8 cellular contexts compared by ENCODE assay signal in the genomic region with DNA sequence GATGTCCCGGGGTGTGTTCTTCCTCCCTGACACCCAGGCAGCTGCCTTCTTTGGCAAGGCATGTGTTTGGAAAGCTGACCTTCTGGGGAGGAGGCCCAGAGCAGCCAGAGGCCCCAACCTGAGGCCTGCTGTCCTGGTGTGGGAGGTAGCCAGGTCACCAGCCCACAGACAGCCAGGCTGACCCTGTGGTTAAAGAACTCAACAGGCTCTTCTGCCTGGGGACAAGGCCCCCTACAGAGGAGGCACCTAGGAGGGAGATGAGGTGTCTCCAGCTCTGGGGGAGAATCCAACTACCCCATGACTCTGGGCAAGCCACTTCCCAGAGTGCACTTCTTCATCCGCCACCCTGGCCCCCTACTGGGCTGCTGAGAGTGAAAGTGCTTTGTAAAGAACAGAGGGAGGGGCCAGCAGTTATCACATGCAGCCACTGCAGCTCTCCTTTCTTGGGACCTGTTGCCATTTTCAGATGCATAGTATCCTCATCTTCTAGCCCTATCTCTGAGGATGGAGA. TPM values are rescaled to one million over a fixed set of nuclear protein-coding genes. Genes with fewer than 3 reads are reported as not detected.
DNase-seq lines count a peak whose midpoint lies in the region; ATAC-seq and TF ChIP-seq lines count a peak whose summit lies in the region.

No MANE protein-coding gene starts in this region.

- H3K36me3 ChIP-seq in esophagus (ENCODE audit: control insufficient read depth in 2 of 2, insufficient read depth in 2 of 2, low read length in 1 of 2), result peaks cover 5 to 25% of the 10 kb centered on the region in 2 donors
- H3K36me3 ChIP-seq in neutrophil, result peaks cover 9% of the 10 kb centered on the region

- H3K36me3 Mint-ChIP-seq in activated CD8-positive, alpha-beta T cell treated with anti-CD3 and anti-CD28 coated beads, Interleukin-2, amount 10 ng/mL, durations not matched to agents 7 days and 5 days (ENCODE audit: low read depth), result peaks cover 24% of the 10 kb centered on the region

- H3K27ac ChIP-seq in esophagus (ENCODE audit: low read depth in 2 of 2, low read length in 1 of 2), result peak overlapping the region; percentile 79 to 80
- peak overlapping the region; percentile 78 for H3K27ac ChIP-seq in neutrophil

- peak; percentile 67 for DNase-seq in NCI-H1436 (lab: John Stamatoyannopoulos, UW)
- DNase-seq in activated CD8-positive, alpha-beta T cell treated with anti-CD3 and anti-CD28 coated beads, Interleukin-2, amount 10 ng/mL, durations not matched to agents 7 days and 5 days, result peak; percentile 91
- DNase-seq in AML-193 (lab: John Stamatoyannopoulos, UW), result no peak
- no peak for DNase-seq in putamen (ENCODE audit: low spot score)

- H3K27me3 ChIP-seq in esophagus (ENCODE audit: control insufficient read depth in 1 of 2, insufficient read depth in 2 of 2, low read length in 2 of 2) (no peaks in the 10 kb centered on the region), neutrophil (no peaks in the 10 kb centered on the region)

- peak overlapping the region; percentile 92 for H3K27ac Mint-ChIP-seq in activated CD8-positive, alpha-beta T cell treated with anti-CD3 and anti-CD28 coated beads, Interleukin-2, amount 10 ng/mL, durations not matched to agents 7 days and 5 days

- ATAC-seq in activated CD8-positive, alpha-beta T cell treated with anti-CD3 and anti-CD28 coated beads, Interleukin-2, amount 10 ng/mL, durations not matched to agents 7 days and 5 days, result peak; percentile 66
- ATAC-seq in HG02610 (IDR thresholded peaks at IDR 0.05; ENCODE audit: unreplicated experiment), result no peak

- peak; percentile 57 for TF ChIP-seq CTCF in GM12873 (IDR thresholded peaks at IDR 0.05; ENCODE audit: insufficient read depth, low read depth, low read length, missing control alignments)
- no peak for TF ChIP-seq CTCF in neutrophil (IDR thresholded peaks at IDR 0.05)

- H3K4me3 ChIP-seq in esophagus (ENCODE audit: low read depth in 1 of 2, low read length in 2 of 2), result no peak overlapping the region
- no peak overlapping the region for H3K4me3 ChIP-seq in neutrophil (ENCODE audit: low read depth in 1 of 2, low read length in 1 of 2)

- no peaks in the 10 kb centered on the region for H3K27me3 Mint-ChIP-seq in activated CD8-positive, alpha-beta T cell treated with anti-CD3 and anti-CD28 coated beads, Interleukin-2, amount 10 ng/mL, durations not matched to agents 7 days and 5 days (ENCODE audit: low read depth)

- peak overlapping the region; percentile 50 for H3K4me3 Mint-ChIP-seq in activated CD8-positive, alpha-beta T cell treated with anti-CD3 and anti-CD28 coated beads, Interleukin-2, amount 10 ng/mL, durations not matched to agents 7 days and 5 days

- WGBS in esophagus, 2 donors, result 62 to 72% methylated on average over 2 of the region's 2 CpGs

- H3K4me1 Mint-ChIP-seq in activated CD8-positive, alpha-beta T cell treated with anti-CD3 and anti-CD28 coated beads, Interleukin-2, amount 10 ng/mL, durations not matched to agents 7 days and 5 days (ENCODE audit: low read depth), result peaks cover 85% of the 10 kb centered on the region

- POLR2A ChIA-PET in activated CD8-positive, alpha-beta T cell treated with anti-CD3 and anti-CD28 coated beads, Interleukin-2, amount 10 ng/mL, durations not matched to agents 7 days and 5 days (lab: Charles Lee), result interaction anchor here (0.7 to 5.6 kb wide), 8 partner anchors 9 to 168 kb away, joined by 3 to 117 read pairs (median 6); partner anchors contain the start of gene SREBF1

- H3K9me3 Mint-ChIP-seq in activated CD8-positive, alpha-beta T cell treated with anti-CD3 and anti-CD28 coated beads, Interleukin-2, amount 10 ng/mL, durations not matched to agents 7 days and 5 days (ENCODE audit: insufficient read depth), result no peaks in the 10 kb centered on the region

- H3K9me3 ChIP-seq in esophagus (ENCODE audit: control insufficient read depth in 2 of 2, insufficient read depth in 1 of 2, low read depth in 1 of 2, low read length in 1 of 2) (no peaks in the 10 kb centered on the region), neutrophil (no peaks in the 10 kb centered on the region)

- CTCF ChIA-PET in activated CD8-positive, alpha-beta T cell treated with anti-CD3 and anti-CD28 coated beads, Interleukin-2, amount 10 ng/mL, durations not matched to agents 7 days and 5 days (lab: Charles Lee), result interaction anchor here (1.0 to 3.6 kb wide), 14 partner anchors 9 to 184 kb away, joined by 3 to 33 read pairs (median 4); partner anchors contain the start of gene SREBF1

- H3K4me1 ChIP-seq in esophagus (ENCODE audit: control insufficient read depth in 2 of 2, insufficient read depth in 2 of 2, low read length in 1 of 2) (peaks cover 0 to 12% of the 10 kb centered on the region in 2 donors), neutrophil (ENCODE audit: control insufficient read depth in 1 of 2, insufficient read depth in 1 of 2, low read depth in 1 of 2, low read length in 1 of 2) (peaks cover 17 to 21% of the 10 kb centered on the region in 2 experiments)

RNA-seq across cellular contexts. Expression of gene SREBF1, which starts 13.1 kb away (rescaled TPM):
- total RNA-seq in activated CD8-positive, alpha-beta T cell treated with anti-CD3 and anti-CD28 coated beads, Interleukin-2, amount 10 ng/mL, durations not matched to agents 7 days and 5 days, result 100 to 1,000 TPM; 212 to 254 TPM
- 100 to 1,000 TPM in 1 of 2 donors, 10 to 100 TPM in 1; 95.1 to 116 TPM for polyA plus RNA-seq in esophagus

Comparison
In these comparisons a context has a peak if more than half of its experiments do, and no peak if none do; other contexts are left out.
1. DNase-seq: peak in NCI-H1436 (single experiment) and activated CD8-positive, alpha-beta T cell treated with anti-CD3 and anti-CD28 coated beads, Interleukin-2, amount 10 ng/mL, durations not matched to agents 7 days and 5 days (single experiment); none in AML-193 (0 of 2) and putamen (single experiment).